1 cellular context compared by ENCODE assay signal in the genomic region with DNA sequence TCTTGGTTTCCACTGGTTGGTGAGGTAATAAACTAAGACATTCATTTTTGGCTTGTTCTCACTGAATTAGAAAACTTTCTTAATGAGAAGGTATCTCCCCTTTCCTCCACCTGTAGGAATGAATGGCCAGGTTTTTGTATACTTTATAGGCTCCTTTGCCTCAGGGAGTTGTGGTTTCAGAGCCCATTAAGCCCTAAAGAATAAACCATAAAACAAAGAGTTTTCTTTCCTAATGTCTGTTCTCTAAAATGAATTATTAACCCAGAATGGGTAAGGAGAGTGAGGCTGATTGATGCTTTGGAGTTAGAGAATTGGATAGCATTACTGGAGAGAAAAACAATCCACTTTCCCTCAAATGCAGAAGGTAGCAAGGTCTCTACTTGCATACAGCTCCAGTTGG.
TF ChIP-seq lines count a peak whose summit lies in the region.

No MANE protein-coding gene starts in this region.

TF ChIP-seq in H1, 55 proteins besides CTCF, POLR2A, EP300 and RAD21 (continued from another document):
- TF ChIP-seq RXRA (IDR thresholded peaks at IDR 0.05; ENCODE audit: insufficient read depth, low read depth, low read length) (no peak), SUZ12 (IDR thresholded peaks at IDR 0.05; ENCODE audit: low read length) (no peak)
